1 cellular context compared by ENCODE assay signal in the genomic region with DNA sequence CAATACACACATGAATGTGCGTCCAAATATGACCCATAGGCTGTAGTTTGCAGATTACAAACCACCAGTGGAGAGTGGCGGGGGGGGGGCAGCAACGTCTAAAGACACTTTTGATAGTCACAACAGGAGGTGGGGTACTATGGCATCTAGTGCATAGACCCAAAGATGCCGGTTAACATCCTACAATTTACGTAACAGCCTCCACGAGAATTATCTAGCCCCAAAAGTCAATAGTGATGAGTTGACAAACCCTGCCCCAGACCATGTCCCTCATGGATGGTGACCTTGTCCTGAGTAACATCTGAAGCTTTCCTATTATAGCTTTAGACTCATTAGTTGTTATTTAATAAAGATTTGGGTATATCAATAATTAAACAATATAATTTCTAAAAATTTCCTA.
TF ChIP-seq lines count a peak whose summit lies in the region.

No MANE protein-coding gene starts in this region.

TF ChIP-seq in HepG2, 621 proteins besides CTCF, POLR2A, EP300 and RAD21 (continued from another document and continues in another):
- TF ChIP-seq, protein P1, sequence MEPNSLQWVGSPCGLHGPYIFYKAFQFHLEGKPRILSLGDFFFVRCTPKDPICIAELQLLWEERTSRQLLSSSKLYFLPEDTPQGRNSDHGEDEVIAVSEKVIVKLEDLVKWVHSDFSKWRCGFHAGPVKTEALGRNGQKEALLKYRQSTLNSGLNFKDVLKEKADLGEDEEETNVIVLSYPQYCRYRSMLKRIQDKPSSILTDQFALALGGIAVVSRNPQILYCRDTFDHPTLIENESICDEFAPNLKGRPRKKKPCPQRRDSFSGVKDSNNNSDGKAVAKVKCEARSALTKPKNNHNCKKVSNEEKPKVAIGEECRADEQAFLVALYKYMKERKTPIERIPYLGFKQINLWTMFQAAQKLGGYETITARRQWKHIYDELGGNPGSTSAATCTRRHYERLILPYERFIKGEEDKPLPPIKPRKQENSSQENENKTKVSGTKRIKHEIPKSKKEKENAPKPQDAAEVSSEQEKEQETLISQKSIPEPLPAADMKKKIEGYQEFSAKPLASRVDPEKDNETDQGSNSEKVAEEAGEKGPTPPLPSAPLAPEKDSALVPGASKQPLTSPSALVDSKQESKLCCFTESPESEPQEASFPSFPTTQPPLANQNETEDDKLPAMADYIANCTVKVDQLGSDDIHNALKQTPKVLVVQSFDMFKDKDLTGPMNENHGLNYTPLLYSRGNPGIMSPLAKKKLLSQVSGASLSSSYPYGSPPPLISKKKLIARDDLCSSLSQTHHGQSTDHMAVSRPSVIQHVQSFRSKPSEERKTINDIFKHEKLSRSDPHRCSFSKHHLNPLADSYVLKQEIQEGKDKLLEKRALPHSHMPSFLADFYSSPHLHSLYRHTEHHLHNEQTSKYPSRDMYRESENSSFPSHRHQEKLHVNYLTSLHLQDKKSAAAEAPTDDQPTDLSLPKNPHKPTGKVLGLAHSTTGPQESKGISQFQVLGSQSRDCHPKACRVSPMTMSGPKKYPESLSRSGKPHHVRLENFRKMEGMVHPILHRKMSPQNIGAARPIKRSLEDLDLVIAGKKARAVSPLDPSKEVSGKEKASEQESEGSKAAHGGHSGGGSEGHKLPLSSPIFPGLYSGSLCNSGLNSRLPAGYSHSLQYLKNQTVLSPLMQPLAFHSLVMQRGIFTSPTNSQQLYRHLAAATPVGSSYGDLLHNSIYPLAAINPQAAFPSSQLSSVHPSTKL (CRISPR knock-in tag; IDR thresholded peaks at IDR 0.05): peak; percentile 53; the same call in 1 of the 2 replicates
- TF ChIP-seq ZNF446 (CRISPR knock-in tag; IDR thresholded peaks at IDR 0.05) (no peak), E2F5 (CRISPR knock-in tag; conservative IDR thresholded peaks at IDR 0.05) (no peak), ZBTB43 (CRISPR knock-in tag; conservative IDR thresholded peaks at IDR 0.05) (0 out of 2 replicates have a peak, but pooled peaks have one; percentile 18), ONECUT2 (CRISPR knock-in tag; IDR thresholded peaks at IDR 0.05) (peak; percentile 42; the same call in 1 of the 2 replicates), GATAD1 (CRISPR knock-in tag; IDR thresholded peaks at IDR 0.05) (no peak), GATAD2A (CRISPR knock-in tag; IDR thresholded peaks at IDR 0.05) (no peak), MAFG (CRISPR knock-in tag; IDR thresholded peaks at IDR 0.05) (no peak), ZNF740 (CRISPR knock-in tag; IDR thresholded peaks at IDR 0.05) (peak; percentile 63; the same call in 1 of the 2 replicates), ZNF232 (CRISPR knock-in tag; IDR thresholded peaks at IDR 0.05; ENCODE audit: borderline replicate concordance) (no peak), CREB1 (IDR thresholded peaks at IDR 0.05) (no peak), CREB1 (CRISPR knock-in tag; IDR thresholded peaks at IDR 0.05) (no peak), HOXA3 (CRISPR knock-in tag; IDR thresholded peaks at IDR 0.05) (no peak), ZNF432 (CRISPR knock-in tag; IDR thresholded peaks at IDR 0.05; ENCODE audit: borderline replicate concordance) (no peak), ZNF251 (CRISPR knock-in tag; IDR thresholded peaks at IDR 0.05) (no peak), FOXA3 (CRISPR knock-in tag; IDR thresholded peaks at IDR 0.05) (peak; percentile 53), HNF4A (CRISPR knock-in tag; IDR thresholded peaks at IDR 0.05) (peak; percentile 18; the same call in 1 of the 2 replicates), ZNF772 (CRISPR knock-in tag; IDR thresholded peaks at IDR 0.05) (no peak), ZNF674 (CRISPR knock-in tag; IDR thresholded peaks at IDR 0.05; ENCODE audit: low read depth) (no peak), SNRNP70 (IDR thresholded peaks at IDR 0.05; ENCODE audit: low read depth, low read length) (no peak), BRD4 (CRISPR knock-in tag; IDR thresholded peaks at IDR 0.05) (no peak), POLR2AphosphoS5 (IDR thresholded peaks at IDR 0.05; ENCODE audit: low read depth, low read length) (no peak), CBFB (CRISPR knock-in tag; IDR thresholded peaks at IDR 0.05) (no peak), HNRNPK (IDR thresholded peaks at IDR 0.05; ENCODE audit: low read depth, low read length, poor library complexity, severe bottlenecking) (no peak), RXRB (CRISPR knock-in tag; IDR thresholded peaks at IDR 0.05; ENCODE audit: borderline replicate concordance) (peak; percentile 51; the same call in 1 of the 2 replicates), HOXA7 (CRISPR knock-in tag; IDR thresholded peaks at IDR 0.05) (no peak), MXD4 (CRISPR knock-in tag; IDR thresholded peaks at IDR 0.05) (no peak), ATF1 (CRISPR knock-in tag; IDR thresholded peaks at IDR 0.05) (no peak), CCAR2 (optimal IDR thresholded peaks at IDR 0.05; ENCODE audit: low read depth, low read length) (no peak), PRMT3 (CRISPR knock-in tag; IDR thresholded peaks at IDR 0.05; ENCODE audit: borderline replicate concordance, low read depth) (no peak), ZNF230 (CRISPR knock-in tag; IDR thresholded peaks at IDR 0.05) (no peak), ZBTB38 (CRISPR knock-in tag; IDR thresholded peaks at IDR 0.05) (no peak), DNMT1 (CRISPR knock-in tag; IDR thresholded peaks at IDR 0.05) (no peak), EED (CRISPR knock-in tag; IDR thresholded peaks at IDR 0.05) (no peak), AKAP8 (CRISPR knock-in tag; IDR thresholded peaks at IDR 0.05) (no peak)
- TF ChIP-seq, protein P2, sequence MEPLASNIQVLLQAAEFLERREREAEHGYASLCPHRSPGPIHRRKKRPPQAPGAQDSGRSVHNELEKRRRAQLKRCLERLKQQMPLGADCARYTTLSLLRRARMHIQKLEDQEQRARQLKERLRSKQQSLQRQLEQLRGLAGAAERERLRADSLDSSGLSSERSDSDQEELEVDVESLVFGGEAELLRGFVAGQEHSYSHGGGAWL (CRISPR knock-in tag; IDR thresholded peaks at IDR 0.05): no peak
- TF ChIP-seq, protein P3, sequence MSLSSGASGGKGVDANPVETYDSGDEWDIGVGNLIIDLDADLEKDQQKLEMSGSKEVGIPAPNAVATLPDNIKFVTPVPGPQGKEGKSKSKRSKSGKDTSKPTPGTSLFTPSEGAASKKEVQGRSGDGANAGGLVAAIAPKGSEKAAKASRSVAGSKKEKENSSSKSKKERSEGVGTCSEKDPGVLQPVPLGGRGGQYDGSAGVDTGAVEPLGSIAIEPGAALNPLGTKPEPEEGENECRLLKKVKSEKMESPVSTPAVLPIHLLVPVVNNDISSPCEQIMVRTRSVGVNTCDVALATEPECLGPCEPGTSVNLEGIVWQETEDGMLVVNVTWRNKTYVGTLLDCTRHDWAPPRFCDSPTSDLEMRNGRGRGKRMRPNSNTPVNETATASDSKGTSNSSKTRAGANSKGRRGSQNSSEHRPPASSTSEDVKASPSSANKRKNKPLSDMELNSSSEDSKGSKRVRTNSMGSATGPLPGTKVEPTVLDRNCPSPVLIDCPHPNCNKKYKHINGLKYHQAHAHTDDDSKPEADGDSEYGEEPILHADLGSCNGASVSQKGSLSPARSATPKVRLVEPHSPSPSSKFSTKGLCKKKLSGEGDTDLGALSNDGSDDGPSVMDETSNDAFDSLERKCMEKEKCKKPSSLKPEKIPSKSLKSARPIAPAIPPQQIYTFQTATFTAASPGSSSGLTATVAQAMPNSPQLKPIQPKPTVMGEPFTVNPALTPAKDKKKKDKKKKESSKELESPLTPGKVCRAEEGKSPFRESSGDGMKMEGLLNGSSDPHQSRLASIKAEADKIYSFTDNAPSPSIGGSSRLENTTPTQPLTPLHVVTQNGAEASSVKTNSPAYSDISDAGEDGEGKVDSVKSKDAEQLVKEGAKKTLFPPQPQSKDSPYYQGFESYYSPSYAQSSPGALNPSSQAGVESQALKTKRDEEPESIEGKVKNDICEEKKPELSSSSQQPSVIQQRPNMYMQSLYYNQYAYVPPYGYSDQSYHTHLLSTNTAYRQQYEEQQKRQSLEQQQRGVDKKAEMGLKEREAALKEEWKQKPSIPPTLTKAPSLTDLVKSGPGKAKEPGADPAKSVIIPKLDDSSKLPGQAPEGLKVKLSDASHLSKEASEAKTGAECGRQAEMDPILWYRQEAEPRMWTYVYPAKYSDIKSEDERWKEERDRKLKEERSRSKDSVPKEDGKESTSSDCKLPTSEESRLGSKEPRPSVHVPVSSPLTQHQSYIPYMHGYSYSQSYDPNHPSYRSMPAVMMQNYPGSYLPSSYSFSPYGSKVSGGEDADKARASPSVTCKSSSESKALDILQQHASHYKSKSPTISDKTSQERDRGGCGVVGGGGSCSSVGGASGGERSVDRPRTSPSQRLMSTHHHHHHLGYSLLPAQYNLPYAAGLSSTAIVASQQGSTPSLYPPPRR (CRISPR knock-in tag; IDR thresholded peaks at IDR 0.05; ENCODE audit: borderline replicate concordance): no peak
- TF ChIP-seq, protein P4, sequence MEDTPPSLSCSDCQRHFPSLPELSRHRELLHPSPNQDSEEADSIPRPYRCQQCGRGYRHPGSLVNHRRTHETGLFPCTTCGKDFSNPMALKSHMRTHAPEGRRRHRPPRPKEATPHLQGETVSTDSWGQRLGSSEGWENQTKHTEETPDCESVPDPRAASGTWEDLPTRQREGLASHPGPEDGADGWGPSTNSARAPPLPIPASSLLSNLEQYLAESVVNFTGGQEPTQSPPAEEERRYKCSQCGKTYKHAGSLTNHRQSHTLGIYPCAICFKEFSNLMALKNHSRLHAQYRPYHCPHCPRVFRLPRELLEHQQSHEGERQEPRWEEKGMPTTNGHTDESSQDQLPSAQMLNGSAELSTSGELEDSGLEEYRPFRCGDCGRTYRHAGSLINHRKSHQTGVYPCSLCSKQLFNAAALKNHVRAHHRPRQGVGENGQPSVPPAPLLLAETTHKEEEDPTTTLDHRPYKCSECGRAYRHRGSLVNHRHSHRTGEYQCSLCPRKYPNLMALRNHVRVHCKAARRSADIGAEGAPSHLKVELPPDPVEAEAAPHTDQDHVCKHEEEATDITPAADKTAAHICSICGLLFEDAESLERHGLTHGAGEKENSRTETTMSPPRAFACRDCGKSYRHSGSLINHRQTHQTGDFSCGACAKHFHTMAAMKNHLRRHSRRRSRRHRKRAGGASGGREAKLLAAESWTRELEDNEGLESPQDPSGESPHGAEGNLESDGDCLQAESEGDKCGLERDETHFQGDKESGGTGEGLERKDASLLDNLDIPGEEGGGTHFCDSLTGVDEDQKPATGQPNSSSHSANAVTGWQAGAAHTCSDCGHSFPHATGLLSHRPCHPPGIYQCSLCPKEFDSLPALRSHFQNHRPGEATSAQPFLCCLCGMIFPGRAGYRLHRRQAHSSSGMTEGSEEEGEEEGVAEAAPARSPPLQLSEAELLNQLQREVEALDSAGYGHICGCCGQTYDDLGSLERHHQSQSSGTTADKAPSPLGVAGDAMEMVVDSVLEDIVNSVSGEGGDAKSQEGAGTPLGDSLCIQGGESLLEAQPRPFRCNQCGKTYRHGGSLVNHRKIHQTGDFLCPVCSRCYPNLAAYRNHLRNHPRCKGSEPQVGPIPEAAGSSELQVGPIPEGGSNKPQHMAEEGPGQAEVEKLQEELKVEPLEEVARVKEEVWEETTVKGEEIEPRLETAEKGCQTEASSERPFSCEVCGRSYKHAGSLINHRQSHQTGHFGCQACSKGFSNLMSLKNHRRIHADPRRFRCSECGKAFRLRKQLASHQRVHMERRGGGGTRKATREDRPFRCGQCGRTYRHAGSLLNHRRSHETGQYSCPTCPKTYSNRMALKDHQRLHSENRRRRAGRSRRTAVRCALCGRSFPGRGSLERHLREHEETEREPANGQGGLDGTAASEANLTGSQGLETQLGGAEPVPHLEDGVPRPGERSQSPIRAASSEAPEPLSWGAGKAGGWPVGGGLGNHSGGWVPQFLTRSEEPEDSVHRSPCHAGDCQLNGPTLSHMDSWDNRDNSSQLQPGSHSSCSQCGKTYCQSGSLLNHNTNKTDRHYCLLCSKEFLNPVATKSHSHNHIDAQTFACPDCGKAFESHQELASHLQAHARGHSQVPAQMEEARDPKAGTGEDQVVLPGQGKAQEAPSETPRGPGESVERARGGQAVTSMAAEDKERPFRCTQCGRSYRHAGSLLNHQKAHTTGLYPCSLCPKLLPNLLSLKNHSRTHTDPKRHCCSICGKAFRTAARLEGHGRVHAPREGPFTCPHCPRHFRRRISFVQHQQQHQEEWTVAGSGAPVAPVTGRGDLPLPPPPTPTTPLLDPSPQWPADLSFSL (CRISPR knock-in tag; IDR thresholded peaks at IDR 0.05): no peak
- TF ChIP-seq, protein P5, sequence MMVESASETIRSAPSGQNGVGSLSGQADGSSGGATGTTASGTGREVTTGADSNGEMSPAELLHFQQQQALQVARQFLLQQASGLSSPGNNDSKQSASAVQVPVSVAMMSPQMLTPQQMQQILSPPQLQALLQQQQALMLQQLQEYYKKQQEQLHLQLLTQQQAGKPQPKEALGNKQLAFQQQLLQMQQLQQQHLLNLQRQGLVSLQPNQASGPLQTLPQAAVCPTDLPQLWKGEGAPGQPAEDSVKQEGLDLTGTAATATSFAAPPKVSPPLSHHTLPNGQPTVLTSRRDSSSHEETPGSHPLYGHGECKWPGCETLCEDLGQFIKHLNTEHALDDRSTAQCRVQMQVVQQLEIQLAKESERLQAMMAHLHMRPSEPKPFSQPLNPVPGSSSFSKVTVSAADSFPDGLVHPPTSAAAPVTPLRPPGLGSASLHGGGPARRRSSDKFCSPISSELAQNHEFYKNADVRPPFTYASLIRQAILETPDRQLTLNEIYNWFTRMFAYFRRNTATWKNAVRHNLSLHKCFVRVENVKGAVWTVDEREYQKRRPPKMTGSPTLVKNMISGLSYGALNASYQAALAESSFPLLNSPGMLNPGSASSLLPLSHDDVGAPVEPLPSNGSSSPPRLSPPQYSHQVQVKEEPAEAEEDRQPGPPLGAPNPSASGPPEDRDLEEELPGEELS (CRISPR knock-in tag; IDR thresholded peaks at IDR 0.05): 0 out of 2 replicates have a peak, but pooled peaks have one; percentile 19
- TF ChIP-seq, protein P6, sequence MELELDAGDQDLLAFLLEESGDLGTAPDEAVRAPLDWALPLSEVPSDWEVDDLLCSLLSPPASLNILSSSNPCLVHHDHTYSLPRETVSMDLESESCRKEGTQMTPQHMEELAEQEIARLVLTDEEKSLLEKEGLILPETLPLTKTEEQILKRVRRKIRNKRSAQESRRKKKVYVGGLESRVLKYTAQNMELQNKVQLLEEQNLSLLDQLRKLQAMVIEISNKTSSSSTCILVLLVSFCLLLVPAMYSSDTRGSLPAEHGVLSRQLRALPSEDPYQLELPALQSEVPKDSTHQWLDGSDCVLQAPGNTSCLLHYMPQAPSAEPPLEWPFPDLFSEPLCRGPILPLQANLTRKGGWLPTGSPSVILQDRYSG (CRISPR knock-in tag; IDR thresholded peaks at IDR 0.05): no peak
